8 cellular contexts compared by ENCODE assay signal in the genomic region with DNA sequence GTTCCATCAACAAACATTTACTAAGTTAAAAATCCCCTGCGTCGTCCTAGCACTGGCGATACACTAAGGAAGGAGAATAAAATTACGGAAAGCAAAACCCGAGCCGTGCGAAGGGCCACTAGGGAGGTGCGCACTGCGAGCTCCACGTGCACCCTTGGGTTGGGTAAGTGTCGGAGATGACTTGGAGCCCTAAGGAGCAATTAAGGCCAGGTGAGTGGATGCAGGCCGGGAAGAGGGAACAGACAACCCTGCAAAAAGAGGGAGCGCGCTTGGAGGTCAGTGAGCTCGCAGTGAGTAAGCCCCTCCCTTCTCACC. TPM values are rescaled to one million over a fixed set of nuclear protein-coding genes. Genes with fewer than 3 reads are reported as not detected.
DNase-seq lines count a peak whose midpoint lies in the region; ATAC-seq and TF ChIP-seq lines count a peak whose summit lies in the region.

No MANE protein-coding gene starts in this region.

- peaks cover 31% of the 10 kb centered on the region for H3K4me1 Mint-ChIP-seq in activated CD4-positive, alpha-beta memory T cell treated with anti-CD3 and anti-CD28 coated beads, Interleukin-2, amount 10 ng/mL, durations not matched to agents 7 days and 5 days

- peaks cover 39% of the 10 kb centered on the region for H3K36me3 Mint-ChIP-seq in activated CD4-positive, alpha-beta memory T cell treated with anti-CD3 and anti-CD28 coated beads, Interleukin-2, amount 10 ng/mL, durations not matched to agents 7 days and 5 days (ENCODE audit: low read depth)

- H3K27me3 Mint-ChIP-seq in activated CD4-positive, alpha-beta memory T cell treated with anti-CD3 and anti-CD28 coated beads, Interleukin-2, amount 10 ng/mL, durations not matched to agents 7 days and 5 days = no peaks in the 10 kb centered on the region

- H3K27ac ChIP-seq in iPS-18a (ENCODE audit: low read length) (no peak overlapping the region), substantia nigra (ENCODE audit: low read depth, low read length, poor library complexity, severe bottlenecking) (peak overlapping the region; percentile 89)

- peak overlapping the region; percentile 90 for H3K27ac Mint-ChIP-seq in activated CD4-positive, alpha-beta memory T cell treated with anti-CD3 and anti-CD28 coated beads, Interleukin-2, amount 10 ng/mL, durations not matched to agents 7 days and 5 days

- peak; percentile 24 for ATAC-seq in HG02642 (IDR thresholded peaks at IDR 0.05; ENCODE audit: poor library complexity, unreplicated experiment)

- in situ Hi-C loops in GM13976 (cut with MboI; ENCODE audit: low sequenced_read_pairs, unreplicated experiment) (no loop called here), G401 (cut with HindIII; ENCODE audit: low sequenced_read_pairs) (no loop called here)

- no peaks in the 10 kb centered on the region for H3K9me3 Mint-ChIP-seq in activated CD4-positive, alpha-beta memory T cell treated with anti-CD3 and anti-CD28 coated beads, Interleukin-2, amount 10 ng/mL, durations not matched to agents 7 days and 5 days

- peak overlapping the region; percentile 92 for H3K4me3 ChIP-seq in iPS-18a (ENCODE audit: low read length)

- H3K36me3 ChIP-seq in ES-I3 (ENCODE audit: insufficient read depth, low read length) = peaks cover 2% of the 10 kb centered on the region
- H3K36me3 ChIP-seq in iPS-18a (ENCODE audit: control insufficient read depth, low read depth, low read length) = peaks cover 10% of the 10 kb centered on the region

- H3K9me3 ChIP-seq in ES-I3 (ENCODE audit: control insufficient read depth, insufficient read depth, low read length) = no peaks in the 10 kb centered on the region
- H3K9me3 ChIP-seq in iPS-18a (ENCODE audit: control insufficient read depth, low read depth, low read length) = no peaks in the 10 kb centered on the region

- H3K27me3 ChIP-seq in iPS-18a (ENCODE audit: control insufficient read depth, insufficient read depth, low read length) = no peaks in the 10 kb centered on the region

- no peak for DNase-seq in activated CD4-positive, alpha-beta memory T cell treated with anti-CD3 and anti-CD28 coated beads, Interleukin-2, amount 10 ng/mL, durations not matched to agents 7 days and 5 days
- DNase-seq in substantia nigra (lab: John Stamatoyannopoulos, UW) (no peak), GM13976 (ENCODE audit: low spot score) (no peak), G401 (ENCODE audit: low spot score) (no peak), NCI-H226 (no peak)

- POLR2A ChIA-PET in activated CD4-positive, alpha-beta memory T cell treated with anti-CD3 and anti-CD28 coated beads, Interleukin-2, amount 10 ng/mL, durations not matched to agents 7 days and 5 days (lab: Charles Lee) = interaction anchor here (0.7 to 5.1 kb wide), 6 partner anchors 9 to 480 kb away, joined by 3 to 63 read pairs (median 3); partner anchors contain the start of genes NDUFV3 and RSPH1

- H3K4me3 Mint-ChIP-seq in activated CD4-positive, alpha-beta memory T cell treated with anti-CD3 and anti-CD28 coated beads, Interleukin-2, amount 10 ng/mL, durations not matched to agents 7 days and 5 days = peak overlapping the region; percentile 95

- H3K4me1 ChIP-seq in ES-I3 (ENCODE audit: insufficient read depth, low read length) (no peaks in the 10 kb centered on the region), iPS-18a (ENCODE audit: control insufficient read depth, low read depth, low read length) (peaks cover 5% of the 10 kb centered on the region)

- CTCF ChIA-PET in activated CD4-positive, alpha-beta memory T cell treated with anti-CD3 and anti-CD28 coated beads, Interleukin-2, amount 10 ng/mL, durations not matched to agents 7 days and 5 days (lab: Charles Lee) = interaction anchor here (1.0 kb wide), 1 partner anchor 27 kb away, joined by 3 read pairs; no protein-coding TSS in a partner anchor

- TF ChIP-seq CTCF in GM13976 (IDR thresholded peaks at IDR 0.05; ENCODE audit: borderline replicate concordance, control extremely low read depth, extremely low read depth, insufficient read depth, missing control alignments) = no peak

- peak overlapping the region; percentile 93 for H3K9ac ChIP-seq in ES-I3 (ENCODE audit: low read depth, low read length)
- H3K9ac ChIP-seq in iPS-18a (ENCODE audit: low read length) = peak overlapping the region; percentile 94

RNA-seq across cellular contexts. Expression of gene WDR4, which starts 0.7 kb away (rescaled TPM):
- total RNA-seq in activated CD4-positive, alpha-beta memory T cell treated with anti-CD3 and anti-CD28 coated beads, Interleukin-2, amount 10 ng/mL, durations not matched to agents 7 days and 5 days = 10 to 100 TPM; 18.2 to 18.5 TPM
- total RNA-seq in G401 (2014; rRNA removed; shearing (Covaris generic)) = 29.8 and 35.4 TPM in 2 replicates

RNA-seq across cellular contexts. Expression of gene NDUFV3, which starts 14.5 kb away (rescaled TPM):
- total RNA-seq in activated CD4-positive, alpha-beta memory T cell treated with anti-CD3 and anti-CD28 coated beads, Interleukin-2, amount 10 ng/mL, durations not matched to agents 7 days and 5 days = 10 to 100 TPM; 17.0 TPM
- total RNA-seq in G401 (2014; rRNA removed; shearing (Covaris generic)) = 45.5 and 47.9 TPM in 2 replicates

RNA-seq across cellular contexts. Expression of gene ERVH48-1, which starts 46.8 kb away (rescaled TPM):
- not detected for total RNA-seq in activated CD4-positive, alpha-beta memory T cell treated with anti-CD3 and anti-CD28 coated beads, Interleukin-2, amount 10 ng/mL, durations not matched to agents 7 days and 5 days
- 0.06 and 0.20 TPM in 2 replicates for total RNA-seq in G401 (2014; rRNA removed; shearing (Covaris generic))
